In genomic region chr10:130726996-130727725, GRCh38 we compare ENCODE assay signal across 24 cellular contexts.
"Had no signal": no experiment of that assay in that cellular context is flagged by ENCODE, and none has a peak within 500 bp of the region (broad histone marks: within the 10 kb centered on the region; RNA-seq: fewer than 3 reads in every experiment).

No MANE protein-coding gene starts in this region.

- FAIRE-seq: RCC 7860 had no signal

- H3K36me3 ChIP-seq: MG63, SJSA1 had no signal

- H3K4me1 ChIP-seq: SJSA1 had no signal

- DNase-seq: IMR-90, Karpas-422, KG1, MG63, NCI-H1092, NCI-H1417 treated with DMSO at 0.1 percent for 48 hours, NCI-H146, NCI-H187, NCI-H2029, NCI-H2081 treated with DMSO at 0.1 percent for 48 hours, NCI-H2171, NCI-H226, NCI-H446, NCI-H510A, NCI-H524 treated with DMSO at 0.1 percent for 48 hours, NCI-H69, NCI-H774, Right ventricle myocardium superior, RPMI8226, SIG-M5 had no signal

- H3K27me3 ChIP-seq: MG63, SJSA1 had no signal

- H3K9me3 ChIP-seq: MG63 had no signal

- H3K27ac ChIP-seq: HL-60, SJSA1, SK-N-MC had no signal

- H3K4me3 ChIP-seq: MG63, SJSA1, SK-N-MC had no signal
